10 cellular contexts compared by ENCODE assay signal in genomic region chr12:122412851-122413433, GRCh38. TPM values are rescaled to one million over a fixed set of nuclear protein-coding genes. Genes with fewer than 3 reads are reported as not detected.
DNase-seq lines count a peak whose midpoint lies in the region; ATAC-seq and TF ChIP-seq lines count a peak whose summit lies in the region.
"Had no signal": no experiment of that assay in that cellular context is flagged by ENCODE, and none has a peak within 500 bp of the region (broad histone marks: within the 10 kb centered on the region; RNA-seq: fewer than 3 reads in every experiment).

No MANE protein-coding gene starts in this region.

- ATAC-seq in activated T-cell treated with anti-CD3 and anti-CD28 coated beads, Interleukin-2, amount 50 U/mL, for 72 hours (replicated peaks in 1 of 2): peak; percentile 81 to 83
- no peak for ATAC-seq in GM21367 (IDR thresholded peaks at IDR 0.05; ENCODE audit: unreplicated experiment)
- ATAC-seq: HCT116 had no signal

- TF ChIP-seq EP300 in transverse colon (IDR thresholded peaks at IDR 0.05; ENCODE audit: low read depth): no peak

- in situ Hi-C loops in transverse colon (cut with MboI; ENCODE audit: low pct_ligation_motif_present in 1 of 4, low pct_unique_long_range_greater_than_20kb in 1 of 4, low sequenced_read_pairs in 3 of 4): no loop called here

- 38 to 42% methylated on average over 4 of the region's 4 CpGs for WGBS in transverse colon (ENCODE audit: low coverage in 1 of 2), 2 donors

- H3K27ac ChIP-seq in transverse colon: peak overlapping the region; percentile 58 to 78 (median 66)

- CTCF ChIA-PET in activated CD4-positive, alpha-beta memory T cell treated with anti-CD3 and anti-CD28 coated beads for 36 hours (lab: Charles Lee): interaction anchor here (0.7 to 6.4 kb wide), 5 partner anchors 9 to 85 kb away, joined by 3 to 46 read pairs (median 5); no protein-coding TSS in a partner anchor

- H3K27me3 Mint-ChIP-seq in activated T-cell treated with anti-CD3 and anti-CD28 coated beads, Interleukin-2, amount 50 U/mL, for 72 hours (ENCODE audit: low read depth): no peaks in the 10 kb centered on the region
- no peaks in the 10 kb centered on the region for H3K27me3 Mint-ChIP-seq in activated CD4-positive, alpha-beta memory T cell treated with anti-CD3 and anti-CD28 coated beads for 36 hours

- peaks cover 56% of the 10 kb centered on the region for H3K4me1 Mint-ChIP-seq in activated T-cell treated with anti-CD3 and anti-CD28 coated beads, Interleukin-2, amount 50 U/mL, for 72 hours (ENCODE audit: low read depth)
- H3K4me1 Mint-ChIP-seq in activated CD4-positive, alpha-beta memory T cell treated with anti-CD3 and anti-CD28 coated beads for 36 hours (ENCODE audit: low read depth): peaks cover 50% of the 10 kb centered on the region

- no peaks in the 10 kb centered on the region for H3K36me3 ChIP-seq in transverse colon

- no peaks in the 10 kb centered on the region for H3K27me3 ChIP-seq in transverse colon

- intact Hi-C loops in activated CD4-positive, alpha-beta memory T cell treated with anti-CD3 and anti-CD28 coated beads for 36 hours (cut with micrococcal nuclease): loop anchor here (1.0 to 5.0 kb wide), 7 partner anchors 8 to 308 kb away; partner anchors contain the start of genes KNTC1, RSRC2 and ZCCHC8
- intact Hi-C loops in transverse colon (cut with DNase I; ENCODE audit: low total_unique reads): no loop called here

- H3K9me3 Mint-ChIP-seq in activated T-cell treated with anti-CD3 and anti-CD28 coated beads, Interleukin-2, amount 50 U/mL, for 72 hours: no peaks in the 10 kb centered on the region
- H3K9me3 Mint-ChIP-seq in activated CD4-positive, alpha-beta memory T cell treated with anti-CD3 and anti-CD28 coated beads for 36 hours: no peaks in the 10 kb centered on the region

- H3K27ac Mint-ChIP-seq in activated T-cell treated with anti-CD3 and anti-CD28 coated beads, Interleukin-2, amount 50 U/mL, for 72 hours: peak overlapping the region; percentile 100
- H3K27ac Mint-ChIP-seq in activated CD4-positive, alpha-beta memory T cell treated with anti-CD3 and anti-CD28 coated beads for 36 hours: peak overlapping the region; percentile 96

- no peak for TF ChIP-seq POLR2A in transverse colon (IDR thresholded peaks at IDR 0.05)

- no peak overlapping the region for H3K4me3 ChIP-seq in transverse colon

- no peak for TF ChIP-seq CTCF in transverse colon (IDR thresholded peaks at IDR 0.05)

- DNase-seq in activated T-cell treated with anti-CD3 and anti-CD28 coated beads, Interleukin-2, amount 50 U/mL, for 72 hours: no peak
- no peak for DNase-seq in activated T-cell treated with anti-CD3 and anti-CD28 coated beads, Interleukin-2, amount 50 U/mL, for 48 hours
- no peak for DNase-seq in activated CD4-positive, alpha-beta memory T cell treated with anti-CD3 and anti-CD28 coated beads for 36 hours
- DNase-seq in iris pigment epithelial cell (ENCODE audit: low read depth) (peak; percentile 18), transverse colon (no peak), 8988T (no peak), NCI-H2081 treated with DMSO at 0.1 percent for 48 hours (lab: John Stamatoyannopoulos, UW) (no peak)
- DNase-seq: NCI-H748 treated with DMSO at 0.1 percent for 48 hours had no signal

- peaks cover 5 to 15% of the 10 kb centered on the region in 2 donors for H3K36me3 Mint-ChIP-seq in activated T-cell treated with anti-CD3 and anti-CD28 coated beads, Interleukin-2, amount 50 U/mL, for 72 hours (ENCODE audit: insufficient read depth in 2 of 2)
- peaks cover 7% of the 10 kb centered on the region for H3K36me3 Mint-ChIP-seq in activated CD4-positive, alpha-beta memory T cell treated with anti-CD3 and anti-CD28 coated beads for 36 hours

- POLR2A ChIA-PET in activated CD4-positive, alpha-beta memory T cell treated with anti-CD3 and anti-CD28 coated beads for 36 hours (lab: Charles Lee): interaction anchor here (0.6 to 2.0 kb wide), 11 partner anchors 8 to 308 kb away, joined by 3 to 11 read pairs (median 4); partner anchors contain the start of genes CLIP1, KNTC1, RSRC2 and ZCCHC8

- H3K4me1 ChIP-seq in transverse colon: peaks cover 8 to 47% (median 19%) of the 10 kb centered on the region in 4 donors

- H3K4me3 Mint-ChIP-seq in activated T-cell treated with anti-CD3 and anti-CD28 coated beads, Interleukin-2, amount 50 U/mL, for 72 hours: peak overlapping the region; percentile 80 to 99
- H3K4me3 Mint-ChIP-seq in activated CD4-positive, alpha-beta memory T cell treated with anti-CD3 and anti-CD28 coated beads for 36 hours: peak overlapping the region; percentile 71

- no peaks in the 10 kb centered on the region for H3K9me3 ChIP-seq in transverse colon

RNA-seq across cellular contexts. Expression of gene CLIP1, which starts 9.5 kb away (rescaled TPM):
- total RNA-seq in activated T-cell treated with anti-CD3 and anti-CD28 coated beads, Interleukin-2, amount 50 U/mL, for 72 hours: 100 to 1,000 TPM in 1 of 2 donors, 10 to 100 TPM in 1; 87.3 to 108 TPM
- 10 to 100 TPM; 69.2 to 71.8 TPM for total RNA-seq in activated CD4-positive, alpha-beta memory T cell treated with anti-CD3 and anti-CD28 coated beads for 36 hours
- 100 to 1,000 TPM in 1 of 4 donors, 10 to 100 TPM in 3; 49.2 to 111 (median 88.6) TPM for total RNA-seq in transverse colon
